8 cellular contexts compared by ENCODE assay signal in genomic region chr2:202374383-202374782, GRCh38. TPM values are rescaled to one million over a fixed set of nuclear protein-coding genes. Genes with fewer than 3 reads are reported as not detected.
DNase-seq lines count a peak whose midpoint lies in the region; ATAC-seq, FAIRE-seq and TF ChIP-seq lines count a peak whose summit lies in the region.
"Not testable (repeated sequence)": the region's sequence is repeated elsewhere in the genome, so short reads cannot be mapped to it uniquely, and the experiment has no call there.

No MANE protein-coding gene starts in this region.

- not testable (repeated sequence) for H3K9me3 Mint-ChIP-seq in CD4-positive, alpha-beta T cell; IgD-negative memory B cell; astrocyte (ENCODE audit: unreplicated experiment)

- H4K5ac ChIP-seq in mesendoderm (ENCODE audit: low read length), result not testable (repeated sequence)

- intact Hi-C loops in CD4-positive, alpha-beta T cell (cut with DNase I, micrococcal nuclease), result loop anchor here (10.0 kb wide), 7 partner anchors 80 to 1850 kb away; partner anchors contain the start of genes SUMO1 (in 2 of the 2), FAM117B (in 1 of the 2), FZD7 (in 1 of the 2) and NBEAL1 (in 1 of the 2)
- intact Hi-C loops in posterior vena cava (cut with DNase I), result not testable (repeated sequence)
- intact Hi-C loops in tibial artery (cut with DNase I; ENCODE audit: low total_unique reads), result loop anchor here (10.0 kb wide), 1 partner anchor 100 kb away; no protein-coding TSS in a partner anchor

- not testable (repeated sequence) for FAIRE-seq in astrocyte (lab: Jason Lieb, UNC)

- H3K79me2 ChIP-seq in astrocyte (ENCODE audit: insufficient read depth, low read length), result peaks cover 30% of the 10 kb centered on the region
- peaks cover 26% of the 10 kb centered on the region for H3K79me2 ChIP-seq in mesendoderm (ENCODE audit: control insufficient read depth, insufficient read depth, low read length)

- H4K8ac ChIP-seq in mesendoderm (ENCODE audit: low read depth, low read length), result not testable (repeated sequence)

- CTCF ChIA-PET in CD4-positive, alpha-beta T cell (lab: Charles Lee), result not testable (repeated sequence)

- peaks cover 20% of the 10 kb centered on the region for H3K4me1 Mint-ChIP-seq in CD4-positive, alpha-beta T cell (ENCODE audit: low read depth)
- peaks cover 13 to 19% (median 19%) of the 10 kb centered on the region in 3 donors for H3K4me1 Mint-ChIP-seq in IgD-negative memory B cell
- not testable (repeated sequence) for H3K4me1 Mint-ChIP-seq in astrocyte (ENCODE audit: low read depth, unreplicated experiment)

- peak overlapping the region; percentile 100 for H3K4me3 Mint-ChIP-seq in CD4-positive, alpha-beta T cell
- H3K4me3 Mint-ChIP-seq in IgD-negative memory B cell, result peak overlapping the region in 3 of 4 donors; percentile 95 to 99 (median 97)
- peak overlapping the region; percentile 97 for H3K4me3 Mint-ChIP-seq in astrocyte (ENCODE audit: unreplicated experiment)

- H3K56ac ChIP-seq in mesendoderm (ENCODE audit: low read length), result peak overlapping the region; percentile 61

- H3K18ac ChIP-seq in mesendoderm (ENCODE audit: low read length), result peak overlapping the region; percentile 63

- H3K4me1 ChIP-seq in astrocyte (ENCODE audit: insufficient read depth, low read length) (peaks cover 13% of the 10 kb centered on the region), tibial artery (peaks cover 0 to 11% (median 5%) of the 10 kb centered on the region in 4 donors)
- H3K4me1 ChIP-seq in mesendoderm (ENCODE audit: control insufficient read depth, low read depth, low read length), result not testable (repeated sequence)

- H3K4me3 ChIP-seq in WI38 (ENCODE audit: low read depth, low read length) (peak overlapping the region; percentile 94; the same call in 1 of the 2 replicates), astrocyte (ENCODE audit: insufficient read depth, low read depth, low read length) (peak overlapping the region; percentile 62), fibroblast of villous mesenchyme (ENCODE audit: low read depth, low read length) (peak overlapping the region; percentile 90), tibial artery (peak overlapping the region in 1 of 2 donors; percentile 98)
- H3K4me3 ChIP-seq in mesendoderm (ENCODE audit: low read length), result not testable (repeated sequence)

- peak overlapping the region; percentile 98 for H3K9ac ChIP-seq in astrocyte (ENCODE audit: low read length)
- H3K9ac ChIP-seq in mesendoderm (ENCODE audit: low read length), result not testable (repeated sequence)

- H4K20me1 ChIP-seq in astrocyte (ENCODE audit: insufficient read depth, low read length), result peaks cover 29% of the 10 kb centered on the region

- H3K79me1 ChIP-seq in mesendoderm (ENCODE audit: low read length), result not testable (repeated sequence)

- not testable (repeated sequence) for H3K27ac ChIP-seq in CD4-positive, alpha-beta T cell (ENCODE audit: low read depth, low read length)
- peak overlapping the region; percentile 96 for H3K27ac ChIP-seq in astrocyte (ENCODE audit: low read depth, low read length)
- peak overlapping the region; percentile 40 for H3K27ac ChIP-seq in mesendoderm (ENCODE audit: low read depth, low read length)
- peak overlapping the region; percentile 96 to 97 for H3K27ac ChIP-seq in tibial artery

- not testable (repeated sequence) for H3K27me3 Mint-ChIP-seq in CD4-positive, alpha-beta T cell; IgD-negative memory B cell; astrocyte (ENCODE audit: low read depth, unreplicated experiment)

- peak overlapping the region; percentile 89 for H3K4me2 ChIP-seq in astrocyte (ENCODE audit: low read length)
- not testable (repeated sequence) for H3K4me2 ChIP-seq in mesendoderm (ENCODE audit: low read length)

- peak overlapping the region; percentile 24 for H3K4ac ChIP-seq in mesendoderm (ENCODE audit: low read depth, low read length)

- not testable (repeated sequence) for H2BK15ac ChIP-seq in mesendoderm (replicated peaks; ENCODE audit: low read depth)

- not testable (repeated sequence) for H3K23ac ChIP-seq in mesendoderm (ENCODE audit: low read length)

- no CpG with 5 or more reads among the region's 22 CpGs for WGBS in mesendoderm (ENCODE audit: extremely low coverage, insufficient coverage, low lambda C conversion rate)

- H3K9me3 ChIP-seq in CD4-positive, alpha-beta T cell (ENCODE audit: control insufficient read depth, low read length); astrocyte (ENCODE audit: insufficient read depth, low read depth, low read length); tibial artery: not testable (repeated sequence)

- H3K27ac Mint-ChIP-seq in CD4-positive, alpha-beta T cell, result peak overlapping the region; percentile 83
- H3K27ac Mint-ChIP-seq in IgD-negative memory B cell (peak overlapping the region in 1 of 3 donors; percentile 93), astrocyte (ENCODE audit: unreplicated experiment) (peak overlapping the region; percentile 100)

- TF ChIP-seq CTCF in CD4-positive, alpha-beta T cell (IDR thresholded peaks at IDR 0.05); WI38 (IDR thresholded peaks at IDR 0.05; ENCODE audit: low read depth, low read length); astrocyte (IDR thresholded peaks at IDR 0.05; ENCODE audit: insufficient read depth, low read depth, low read length); fibroblast of villous mesenchyme (IDR thresholded peaks at IDR 0.05; ENCODE audit: insufficient read depth, low read depth, low read length); tibial artery (IDR thresholded peaks at IDR 0.05): not testable (repeated sequence)

- H3K27me3 ChIP-seq in CD4-positive, alpha-beta T cell (ENCODE audit: control insufficient read depth, insufficient read depth, low read length); astrocyte (ENCODE audit: insufficient read depth, low read length); mesendoderm (ENCODE audit: insufficient read depth, low read length, poor library complexity); tibial artery: not testable (repeated sequence)

- not testable (repeated sequence) for ATAC-seq in CD4-positive, alpha-beta T cell (ENCODE audit: poor library complexity)

- not testable (repeated sequence) for H3K36me3 ChIP-seq in astrocyte (ENCODE audit: insufficient read depth, low read length); mesendoderm (ENCODE audit: control insufficient read depth, insufficient read depth, low read length); tibial artery

- H2AK5ac ChIP-seq in mesendoderm (ENCODE audit: low read length), result not testable (repeated sequence)

- POLR2A ChIA-PET in CD4-positive, alpha-beta T cell (lab: Charles Lee), result interaction anchor here (1.1 to 1.3 kb wide), 3 partner anchors 10 to 155 kb away, joined by 3 to 5 read pairs (median 4); no protein-coding TSS in a partner anchor

- not testable (repeated sequence) for H2AFZ ChIP-seq in astrocyte (ENCODE audit: low read depth, low read length)

- H2BK5ac ChIP-seq in mesendoderm (ENCODE audit: low read length), result not testable (repeated sequence)

- H2BK120ac ChIP-seq in mesendoderm (ENCODE audit: low read depth, low read length), result not testable (repeated sequence)

- DNase-seq in CD4-positive, alpha-beta T cell; astrocyte (ENCODE audit: low read depth); fibroblast of villous mesenchyme (ENCODE audit: low read depth); mesendoderm; tibial artery: not testable (repeated sequence)
- peak; percentile 47 for DNase-seq in posterior vena cava (ENCODE audit: low spot score)

- H3K36me3 Mint-ChIP-seq in CD4-positive, alpha-beta T cell (ENCODE audit: low read depth), result peaks cover 25% of the 10 kb centered on the region
- not testable (repeated sequence) for H3K36me3 Mint-ChIP-seq in IgD-negative memory B cell; astrocyte (ENCODE audit: low read depth, unreplicated experiment)

RNA-seq across cellular contexts. Expression of gene BMPR2, which starts 1.7 kb away (rescaled TPM):
- 10 to 100 TPM; 12.7 to 12.8 TPM for total RNA-seq in CD4-positive, alpha-beta T cell
- polyA plus RNA-seq in IgD-negative memory B cell, result 4.7 TPM
- 93.1 and 111 TPM in 2 replicates for total RNA-seq in astrocyte
- total RNA-seq in fibroblast of villous mesenchyme, result 38.7 and 47.9 TPM in 2 replicates
- 15.0 TPM for polyA plus RNA-seq in mesendoderm (2013, experiment 1 of 2)
- 15.1 TPM for polyA plus RNA-seq in mesendoderm (2013, experiment 2 of 2)
- 10 to 100 TPM; 69.0 to 83.6 TPM for total RNA-seq in posterior vena cava
